19 cellular contexts compared by ENCODE assay signal in the genomic region with DNA sequence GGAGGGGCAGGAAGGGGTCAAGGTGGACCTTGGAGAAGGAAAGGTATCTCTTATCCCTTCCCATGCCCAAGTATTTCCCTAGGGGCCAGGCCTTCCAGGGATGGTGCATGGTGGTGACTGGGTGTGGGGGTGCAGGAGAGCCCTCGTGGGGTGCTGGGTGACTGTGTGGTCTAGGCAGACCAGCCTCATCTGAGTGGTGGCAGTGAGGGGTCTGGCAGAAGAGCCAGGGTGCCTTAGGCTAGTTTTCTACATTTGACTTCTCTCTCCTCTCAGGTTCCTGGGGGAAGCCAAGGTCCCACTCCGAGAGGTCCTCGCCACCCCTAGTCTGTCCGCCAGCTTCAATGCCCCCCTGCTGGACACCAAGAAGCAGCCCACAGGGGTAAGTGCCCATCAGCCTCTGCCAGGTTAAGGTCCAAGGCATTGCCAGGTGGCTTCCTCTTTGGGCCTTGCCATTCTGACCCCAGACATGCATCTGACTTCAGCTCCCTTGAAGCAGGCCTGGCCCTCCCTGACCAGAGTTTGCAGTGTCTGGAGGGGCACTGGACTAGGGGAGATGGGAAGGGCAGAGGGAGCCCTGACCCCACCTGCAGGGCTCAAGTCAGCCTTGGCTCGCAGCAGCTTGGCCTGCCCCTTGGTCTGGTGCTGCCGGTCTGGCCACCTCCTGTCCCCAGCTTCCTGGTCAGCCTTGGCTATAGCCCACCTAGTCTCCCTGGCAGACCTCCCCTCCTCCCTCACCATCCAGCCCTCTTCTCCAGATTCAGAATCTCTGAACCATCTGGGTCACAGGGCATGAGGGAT. TPM values are rescaled to one million over a fixed set of nuclear protein-coding genes. Genes with fewer than 3 reads are reported as not detected.
DNase-seq lines count a peak whose midpoint lies in the region; ATAC-seq and TF ChIP-seq lines count a peak whose summit lies in the region.
"Had no signal": no experiment of that assay in that cellular context is flagged by ENCODE, and none has a peak within 500 bp of the region (broad histone marks: within the 10 kb centered on the region; RNA-seq: fewer than 3 reads in every experiment).

No MANE protein-coding gene starts in this region.

- H3K4me3 ChIP-seq in gastroesophageal sphincter (no peak overlapping the region), spleen (no peak overlapping the region)
- H3K4me3 ChIP-seq: GM12878, GM23248, right lobe of liver, tibial artery had no signal

- H3K36me3 ChIP-seq in gastroesophageal sphincter (no peaks in the 10 kb centered on the region), spleen (peaks cover 0 to 56% (median 0%) of the 10 kb centered on the region in 6 donors)
- H3K36me3 ChIP-seq: right lobe of liver, tibial artery had no signal

- H3K27ac ChIP-seq in gastroesophageal sphincter (peak overlapping the region in 2 of 4 donors; percentile 57 to 69), spleen (peak overlapping the region in 7 of 8 donors; percentile 15 to 81 (median 74))
- H3K27ac ChIP-seq: GM23248, tibial artery had no signal

- 100% methylated on average over 2 to 3 of the region's 6 CpGs for WGBS in gastroesophageal sphincter (ENCODE audit: low coverage in 1 of 2), 2 donors
- WGBS in spleen, 5 donors, result 71 to 86% (median 79%) methylated on average over 2 to 6 of the region's 6 CpGs

- H3K9me3 ChIP-seq in gastroesophageal sphincter (no peaks in the 10 kb centered on the region), spleen (no peaks in the 10 kb centered on the region)
- H3K9me3 ChIP-seq: right lobe of liver, tibial artery had no signal

- DNase-seq in chondrocyte (ENCODE audit: low spot score) (no peak), mesenteric fat pad (ENCODE audit: low spot score) (peak; percentile 82), spleen (peak; percentile 44), NCI-H146 treated with DMSO at 0.1 percent for 48 hours (lab: John Stamatoyannopoulos, UW; ENCODE audit: unreplicated experiment) (no peak), COLO829 (ENCODE audit: low spot score) (no peak)
- DNase-seq in activated effector memory CD4-positive, alpha-beta T cell treated with anti-CD3 and anti-CD28 coated beads, Interleukin-2, amount 50 U/mL, for 16 hours, result no peak
- DNase-seq in activated CD4-positive, alpha-beta T cell treated with anti-CD3 and anti-CD28 coated beads, Interleukin-2, amount 10 ng/mL, durations not matched to agents 7 days and 5 days, result no peak
- DNase-seq: activated naive CD8-positive, alpha-beta T cell treated with anti-CD3 and anti-CD28 coated beads, Interleukin-2, amount 10 ng/mL, durations not matched to agents 7 days and 5 days; CD4-positive, alpha-beta T cell; GM23248; left colon; NCI-H1694 treated with DMSO at 0.1 percent for 48 hours; NCI-H774; right lobe of liver; stimulated activated naive CD4-positive, alpha-beta T cell had no signal

- H3K4me1 Mint-ChIP-seq in chondrocyte (ENCODE audit: low read depth), result peaks cover 48% of the 10 kb centered on the region
- H3K4me1 Mint-ChIP-seq in activated CD4-positive, alpha-beta T cell treated with anti-CD3 and anti-CD28 coated beads, Interleukin-2, amount 10 ng/mL, durations not matched to agents 7 days and 5 days, result no peaks in the 10 kb centered on the region
- H3K4me1 Mint-ChIP-seq: activated naive CD8-positive, alpha-beta T cell treated with anti-CD3 and anti-CD28 coated beads, Interleukin-2, amount 10 ng/mL, durations not matched to agents 7 days and 5 days had no signal

- H3K27me3 ChIP-seq in gastroesophageal sphincter (no peaks in the 10 kb centered on the region), spleen (replicated peaks in 1 of 7) (no peaks in the 10 kb centered on the region)
- H3K27me3 ChIP-seq: right lobe of liver, tibial artery had no signal

- TF ChIP-seq EP300 in gastroesophageal sphincter (IDR thresholded peaks at IDR 0.05), result no peak

- POLR2A ChIA-PET in activated CD4-positive, alpha-beta T cell treated with anti-CD3 and anti-CD28 coated beads, Interleukin-2, amount 10 ng/mL, durations not matched to agents 7 days and 5 days (lab: Charles Lee), result no interaction called here

- H3K36me3 Mint-ChIP-seq in chondrocyte (ENCODE audit: low read depth), result peaks cover 5% of the 10 kb centered on the region
- H3K36me3 Mint-ChIP-seq in activated CD4-positive, alpha-beta T cell treated with anti-CD3 and anti-CD28 coated beads, Interleukin-2, amount 10 ng/mL, durations not matched to agents 7 days and 5 days (ENCODE audit: low read depth), result no peaks in the 10 kb centered on the region
- H3K36me3 Mint-ChIP-seq: activated naive CD8-positive, alpha-beta T cell treated with anti-CD3 and anti-CD28 coated beads, Interleukin-2, amount 10 ng/mL, durations not matched to agents 7 days and 5 days; brain had no signal

- TF ChIP-seq CTCF in chondrocyte (IDR thresholded peaks at IDR 0.05), result no peak
- no peak for TF ChIP-seq CTCF in gastroesophageal sphincter (IDR thresholded peaks at IDR 0.05)
- TF ChIP-seq CTCF in spleen (IDR thresholded peaks at IDR 0.05 in 8 of 11, conservative IDR thresholded peaks at IDR 0.05 in 3 of 11), result no peak

- no peaks in the 10 kb centered on the region for H3K27me3 Mint-ChIP-seq in chondrocyte (ENCODE audit: low read depth)
- H3K27me3 Mint-ChIP-seq in activated CD4-positive, alpha-beta T cell treated with anti-CD3 and anti-CD28 coated beads, Interleukin-2, amount 10 ng/mL, durations not matched to agents 7 days and 5 days, result no peaks in the 10 kb centered on the region
- H3K27me3 Mint-ChIP-seq: activated naive CD8-positive, alpha-beta T cell treated with anti-CD3 and anti-CD28 coated beads, Interleukin-2, amount 10 ng/mL, durations not matched to agents 7 days and 5 days; CD4-positive, alpha-beta T cell had no signal

- intact Hi-C loops in spleen (cut with DNase I; ENCODE audit: low total_unique reads), result no loop called here

- no peak overlapping the region for H3K4me3 Mint-ChIP-seq in chondrocyte (ENCODE audit: unreplicated experiment)
- H3K4me3 Mint-ChIP-seq in activated CD4-positive, alpha-beta T cell treated with anti-CD3 and anti-CD28 coated beads, Interleukin-2, amount 10 ng/mL, durations not matched to agents 7 days and 5 days, result no peak overlapping the region
- H3K4me3 Mint-ChIP-seq: activated naive CD8-positive, alpha-beta T cell treated with anti-CD3 and anti-CD28 coated beads, Interleukin-2, amount 10 ng/mL, durations not matched to agents 7 days and 5 days; brain; CD4-positive, alpha-beta T cell had no signal

- ATAC-seq in gastroesophageal sphincter, result peak; percentile 8
- ATAC-seq: GM12878 had no signal

- CTCF ChIA-PET in activated CD4-positive, alpha-beta T cell treated with anti-CD3 and anti-CD28 coated beads, Interleukin-2, amount 10 ng/mL, durations not matched to agents 7 days and 5 days (lab: Charles Lee), result no interaction called here

- no peaks in the 10 kb centered on the region for H3K9me3 Mint-ChIP-seq in chondrocyte (ENCODE audit: low read depth)
- no peaks in the 10 kb centered on the region for H3K9me3 Mint-ChIP-seq in activated CD4-positive, alpha-beta T cell treated with anti-CD3 and anti-CD28 coated beads, Interleukin-2, amount 10 ng/mL, durations not matched to agents 7 days and 5 days
- H3K9me3 Mint-ChIP-seq: activated naive CD8-positive, alpha-beta T cell treated with anti-CD3 and anti-CD28 coated beads, Interleukin-2, amount 10 ng/mL, durations not matched to agents 7 days and 5 days; brain; CD4-positive, alpha-beta T cell had no signal

- H3K4me1 ChIP-seq in gastroesophageal sphincter (peaks cover 0 to 54% (median 3%) of the 10 kb centered on the region in 3 donors), spleen (peaks cover 5 to 94% (median 52%) of the 10 kb centered on the region in 6 donors)
- H3K4me1 ChIP-seq: right lobe of liver had no signal

- no peak for TF ChIP-seq POLR2A in gastroesophageal sphincter (IDR thresholded peaks at IDR 0.05)
- no peak for TF ChIP-seq POLR2A in spleen (IDR thresholded peaks at IDR 0.05)

- H3K27ac Mint-ChIP-seq in chondrocyte (ENCODE audit: unreplicated experiment), result peak overlapping the region; percentile 55
- no peak overlapping the region for H3K27ac Mint-ChIP-seq in activated CD4-positive, alpha-beta T cell treated with anti-CD3 and anti-CD28 coated beads, Interleukin-2, amount 10 ng/mL, durations not matched to agents 7 days and 5 days
- H3K27ac Mint-ChIP-seq: activated naive CD8-positive, alpha-beta T cell treated with anti-CD3 and anti-CD28 coated beads, Interleukin-2, amount 10 ng/mL, durations not matched to agents 7 days and 5 days; brain; CD4-positive, alpha-beta T cell had no signal

RNA-seq across cellular contexts. Expression of gene DYSF, which starts 49.8 kb away (rescaled TPM):
- total RNA-seq in chondrocyte (83.0 to 115 TPM (median 112 TPM) in 3 replicates), gastroesophageal sphincter (10 to 100 TPM; 11.0 to 50.1 (median 17.4) TPM), mesenteric fat pad (54.1 TPM), spleen (100 to 1,000 TPM; 114 to 287 (median 142) TPM)
- 10 to 100 TPM in 2 of 3 donors, 1 to 10 TPM in 1; 4.0 to 36.0 (median 13.7) TPM for polyA plus RNA-seq in spleen
- under 1 TPM; 0.12 TPM for total RNA-seq in activated CD4-positive, alpha-beta T cell treated with anti-CD3 and anti-CD28 coated beads, Interleukin-2, amount 10 ng/mL, durations not matched to agents 7 days and 5 days

Comparison
In these comparisons a context has a peak if more than half of its experiments do, and no peak if none do; other contexts are left out.
1. DNase-seq: peak in mesenteric fat pad (single experiment) and spleen (single experiment); none in chondrocyte (single experiment), activated effector memory CD4-positive, alpha-beta T cell treated with anti-CD3 and anti-CD28 coated beads, Interleukin-2, amount 50 U/mL, for 16 hours (single experiment), NCI-H146 treated with DMSO at 0.1 percent for 48 hours (single experiment), COLO829 (single experiment) and activated CD4-positive, alpha-beta T cell treated with anti-CD3 and anti-CD28 coated beads, Interleukin-2, amount 10 ng/mL, durations not matched to agents 7 days and 5 days (single experiment).
2. RNA of gene DYSF, which starts 49.8 kb away (total RNA-seq): 114 to 287 TPM in spleen, 83.0 to 115 TPM in chondrocyte, 54.1 TPM in mesenteric fat pad (single experiment) and 11.0 to 50.1 TPM in gastroesophageal sphincter; 0.12 TPM in activated CD4-positive, alpha-beta T cell treated with anti-CD3 and anti-CD28 coated beads, Interleukin-2, amount 10 ng/mL, durations not matched to agents 7 days and 5 days; every median in the first group is over 10 times any median in the second.